1 cellular context compared by ENCODE assay signal in the genomic region with DNA sequence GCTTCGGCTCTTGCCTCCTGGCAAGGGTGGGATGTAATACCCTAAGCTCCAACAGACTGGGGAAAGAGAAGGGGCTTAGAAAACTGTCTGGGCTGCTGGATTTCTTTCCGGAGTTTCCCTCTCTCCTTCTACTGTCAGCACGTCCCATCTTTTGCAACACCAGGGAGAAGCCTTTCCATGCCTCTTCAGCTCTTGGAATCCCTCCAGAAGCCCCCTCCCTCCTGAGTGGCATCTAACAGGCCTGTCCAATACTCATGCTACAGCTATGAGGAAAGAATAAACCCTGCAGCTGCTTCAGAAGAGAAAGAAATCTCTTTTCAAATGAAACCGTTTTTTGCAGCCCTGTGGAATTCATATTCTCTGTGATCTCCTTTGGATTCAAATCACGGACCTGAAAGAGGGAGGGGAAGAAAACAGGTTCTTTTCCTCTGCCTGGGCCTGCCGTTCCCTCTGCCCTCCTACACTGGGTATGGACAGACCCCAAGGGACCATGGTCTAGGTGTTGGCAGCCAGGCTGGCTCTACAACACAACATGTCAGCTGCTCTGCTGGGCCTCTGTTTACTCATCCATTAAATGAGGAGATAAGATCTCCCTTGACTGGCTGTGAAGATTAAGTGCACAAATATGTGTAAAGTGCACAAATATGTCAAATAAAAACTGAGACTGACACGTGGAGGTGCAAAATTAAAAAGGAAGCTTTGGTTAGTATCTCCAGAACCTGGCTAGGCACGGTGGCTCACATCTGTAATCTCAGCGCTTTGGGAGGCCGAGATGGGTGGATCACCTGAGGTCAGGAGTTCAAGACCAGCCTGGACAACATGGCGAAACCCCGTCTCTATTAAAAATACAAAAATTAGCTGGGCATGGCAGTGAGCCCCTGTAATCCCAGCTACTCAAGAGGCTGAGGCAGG.
TF ChIP-seq lines count a peak whose summit lies in the region.

No MANE protein-coding gene starts in this region.

TF ChIP-seq in SK-N-SH, 30 proteins besides CTCF, POLR2A, EP300 and RAD21 (continued from another document):
- TF ChIP-seq, protein P1, sequence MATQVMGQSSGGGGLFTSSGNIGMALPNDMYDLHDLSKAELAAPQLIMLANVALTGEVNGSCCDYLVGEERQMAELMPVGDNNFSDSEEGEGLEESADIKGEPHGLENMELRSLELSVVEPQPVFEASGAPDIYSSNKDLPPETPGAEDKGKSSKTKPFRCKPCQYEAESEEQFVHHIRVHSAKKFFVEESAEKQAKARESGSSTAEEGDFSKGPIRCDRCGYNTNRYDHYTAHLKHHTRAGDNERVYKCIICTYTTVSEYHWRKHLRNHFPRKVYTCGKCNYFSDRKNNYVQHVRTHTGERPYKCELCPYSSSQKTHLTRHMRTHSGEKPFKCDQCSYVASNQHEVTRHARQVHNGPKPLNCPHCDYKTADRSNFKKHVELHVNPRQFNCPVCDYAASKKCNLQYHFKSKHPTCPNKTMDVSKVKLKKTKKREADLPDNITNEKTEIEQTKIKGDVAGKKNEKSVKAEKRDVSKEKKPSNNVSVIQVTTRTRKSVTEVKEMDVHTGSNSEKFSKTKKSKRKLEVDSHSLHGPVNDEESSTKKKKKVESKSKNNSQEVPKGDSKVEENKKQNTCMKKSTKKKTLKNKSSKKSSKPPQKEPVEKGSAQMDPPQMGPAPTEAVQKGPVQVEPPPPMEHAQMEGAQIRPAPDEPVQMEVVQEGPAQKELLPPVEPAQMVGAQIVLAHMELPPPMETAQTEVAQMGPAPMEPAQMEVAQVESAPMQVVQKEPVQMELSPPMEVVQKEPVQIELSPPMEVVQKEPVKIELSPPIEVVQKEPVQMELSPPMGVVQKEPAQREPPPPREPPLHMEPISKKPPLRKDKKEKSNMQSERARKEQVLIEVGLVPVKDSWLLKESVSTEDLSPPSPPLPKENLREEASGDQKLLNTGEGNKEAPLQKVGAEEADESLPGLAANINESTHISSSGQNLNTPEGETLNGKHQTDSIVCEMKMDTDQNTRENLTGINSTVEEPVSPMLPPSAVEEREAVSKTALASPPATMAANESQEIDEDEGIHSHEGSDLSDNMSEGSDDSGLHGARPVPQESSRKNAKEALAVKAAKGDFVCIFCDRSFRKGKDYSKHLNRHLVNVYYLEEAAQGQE (IDR thresholded peaks at IDR 0.05; ENCODE audit: low read depth, low read length) = no peak
- TF ChIP-seq SIN3A (IDR thresholded peaks at IDR 0.05; ENCODE audit: borderline replicate concordance, low read depth, low read length) (peak; percentile 27; the same call in 1 of the 2 replicates), TCF12 (IDR thresholded peaks at IDR 0.05) (peak; percentile 61), MXI1 (IDR thresholded peaks at IDR 0.05; ENCODE audit: low read depth, low read length) (no peak), NRF1 (IDR thresholded peaks at IDR 0.05; ENCODE audit: low read depth, low read length) (no peak), JUND (IDR thresholded peaks at IDR 0.05) (peak; percentile 43), YY1 (IDR thresholded peaks at IDR 0.05; ENCODE audit: low read depth) (no peak), FOXJ3 (CRISPR knock-in tag; IDR thresholded peaks at IDR 0.05) (no peak), FOSL2 (IDR thresholded peaks at IDR 0.05; ENCODE audit: borderline replicate concordance, low read depth) (peak; percentile 41; the same call in 1 of the 2 replicates), NFIC (IDR thresholded peaks at IDR 0.05; ENCODE audit: borderline replicate concordance) (peak; percentile 58), TAF1 (IDR thresholded peaks at IDR 0.05; ENCODE audit: borderline replicate concordance, low read depth, low read length) (no peak), SMC3 (IDR thresholded peaks at IDR 0.05; ENCODE audit: low read depth, low read length) (no peak), RCOR1 (IDR thresholded peaks at IDR 0.05; ENCODE audit: low read length) (no peak), FOXM1 (IDR thresholded peaks at IDR 0.05; ENCODE audit: low read depth) (no peak)
- TF ChIP-seq, protein P2, sequence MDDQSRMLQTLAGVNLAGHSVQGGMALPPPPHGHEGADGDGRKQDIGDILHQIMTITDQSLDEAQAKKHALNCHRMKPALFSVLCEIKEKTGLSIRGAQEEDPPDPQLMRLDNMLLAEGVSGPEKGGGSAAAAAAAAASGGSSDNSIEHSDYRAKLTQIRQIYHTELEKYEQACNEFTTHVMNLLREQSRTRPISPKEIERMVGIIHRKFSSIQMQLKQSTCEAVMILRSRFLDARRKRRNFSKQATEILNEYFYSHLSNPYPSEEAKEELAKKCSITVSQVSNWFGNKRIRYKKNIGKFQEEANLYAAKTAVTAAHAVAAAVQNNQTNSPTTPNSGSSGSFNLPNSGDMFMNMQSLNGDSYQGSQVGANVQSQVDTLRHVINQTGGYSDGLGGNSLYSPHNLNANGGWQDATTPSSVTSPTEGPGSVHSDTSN (IDR thresholded peaks at IDR 0.05) = peak; percentile 66
